1 cellular context compared by ENCODE assay signal in genomic region chr2:55268907-55269611, GRCh38.
TF ChIP-seq lines count a peak whose summit lies in the region.

Gene MTIF2, minus strand, starts transcription at chr2:55269231. Its CDS starts 5,373 bp downstream, at chr2:55263858.

TF ChIP-seq in K562, 482 proteins besides CTCF, POLR2A, EP300 and RAD21 (continued from another document and continues in another):
- TF ChIP-seq RREB1 (CRISPR knock-in tag; IDR thresholded peaks at IDR 0.05), result no peak
- no peak for TF ChIP-seq CHD7 (IDR thresholded peaks at IDR 0.05; ENCODE audit: low read depth, low read length)
- no peak for TF ChIP-seq SNIP1 (IDR thresholded peaks at IDR 0.05; ENCODE audit: low read depth)
- TF ChIP-seq ASH1L (IDR thresholded peaks at IDR 0.05; ENCODE audit: borderline replicate concordance, low read depth, partially characterized antibody), result peak; percentile 45
- peak; percentile 59; the same call in 1 of the 2 replicates for TF ChIP-seq ZNF830 (CRISPR knock-in tag; IDR thresholded peaks at IDR 0.05)
- TF ChIP-seq SUPT5H (IDR thresholded peaks at IDR 0.05), result peak; percentile 94
- peak; percentile 80 for TF ChIP-seq SMARCA4 (IDR thresholded peaks at IDR 0.05)
- TF ChIP-seq TRIM24 (IDR thresholded peaks at IDR 0.05), result peak; percentile 12 to 99; a peak in 2 of 4 replicates
- no peak for TF ChIP-seq TAL1 (IDR thresholded peaks at IDR 0.05)
- TF ChIP-seq ZBTB2 (IDR thresholded peaks at IDR 0.05), result no peak
- TF ChIP-seq GATAD2A (IDR thresholded peaks at IDR 0.05), result no peak
- TF ChIP-seq ZNF583 (CRISPR knock-in tag; IDR thresholded peaks at IDR 0.05), result no peak
- TF ChIP-seq MCM2 (IDR thresholded peaks at IDR 0.05; ENCODE audit: low read depth), result no peak
- TF ChIP-seq MYNN (IDR thresholded peaks at IDR 0.05), result peak; percentile 67; the same call in 1 of the 2 replicates
- TF ChIP-seq MYNN (CRISPR knock-in tag; IDR thresholded peaks at IDR 0.05), result no peak
- TF ChIP-seq EHMT2 (IDR thresholded peaks at IDR 0.05), result 0 out of 2 replicates have a peak, but pooled peaks have one; percentile 33
- peak; percentile 89; the same call in 1 of the 2 replicates for TF ChIP-seq TRIM25 (IDR thresholded peaks at IDR 0.05; ENCODE audit: borderline replicate concordance)
- TF ChIP-seq STAT5A (IDR thresholded peaks at IDR 0.05; ENCODE audit: borderline replicate concordance, low read length), result no peak; the same call in 1 of the 2 replicates
- peak; percentile 91 for TF ChIP-seq HMGN3 (IDR thresholded peaks at IDR 0.05; ENCODE audit: borderline replicate concordance, extremely low read depth, insufficient read length, low read depth, low read length)
- no peak; the same call in 1 of the 2 replicates for TF ChIP-seq ZSCAN29 (IDR thresholded peaks at IDR 0.05)
- TF ChIP-seq JUNB (CRISPR knock-in tag; conservative IDR thresholded peaks at IDR 0.05), result no peak
- TF ChIP-seq REST (CRISPR knock-in tag; IDR thresholded peaks at IDR 0.05; ENCODE audit: low read depth), result no peak
- TF ChIP-seq SRSF9 (IDR thresholded peaks at IDR 0.05; ENCODE audit: borderline replicate concordance, low read depth, low read length), result no peak
- TF ChIP-seq NFE2 (IDR thresholded peaks at IDR 0.05; ENCODE audit: low read depth), result no peak
- no peak for TF ChIP-seq ZNF584 (CRISPR knock-in tag; IDR thresholded peaks at IDR 0.05; ENCODE audit: low read depth)
- TF ChIP-seq ZNF778 (CRISPR knock-in tag; IDR thresholded peaks at IDR 0.05), result no peak
- no peak for TF ChIP-seq ATF3 (IDR thresholded peaks at IDR 0.05)
- TF ChIP-seq ATF3 (CRISPR knock-in tag; conservative IDR thresholded peaks at IDR 0.05), result 0 out of 2 replicates have a peak, but pooled peaks have one; percentile 21
- no peak for TF ChIP-seq ZNF274 (IDR thresholded peaks at IDR 0.05; ENCODE audit: borderline replicate concordance, low read depth, low read length)
- no peak for TF ChIP-seq TAF15 (IDR thresholded peaks at IDR 0.05; ENCODE audit: low read depth, low read length)
- TF ChIP-seq KDM2B (CRISPR knock-in tag; IDR thresholded peaks at IDR 0.05), result peak; percentile 85; the same call in 1 of the 2 replicates
- TF ChIP-seq MTA1 (IDR thresholded peaks at IDR 0.05; ENCODE audit: borderline replicate concordance), result peak; percentile 84
- peak; percentile 99 for TF ChIP-seq LARP7 (IDR thresholded peaks at IDR 0.05)
- peak; percentile 78 for TF ChIP-seq TOE1 (IDR thresholded peaks at IDR 0.05; ENCODE audit: borderline replicate concordance)
- no peak for TF ChIP-seq TOE1 (CRISPR knock-in tag; IDR thresholded peaks at IDR 0.05; ENCODE audit: borderline replicate concordance, low read depth)
